2 cellular contexts compared by ENCODE assay signal in the genomic region with DNA sequence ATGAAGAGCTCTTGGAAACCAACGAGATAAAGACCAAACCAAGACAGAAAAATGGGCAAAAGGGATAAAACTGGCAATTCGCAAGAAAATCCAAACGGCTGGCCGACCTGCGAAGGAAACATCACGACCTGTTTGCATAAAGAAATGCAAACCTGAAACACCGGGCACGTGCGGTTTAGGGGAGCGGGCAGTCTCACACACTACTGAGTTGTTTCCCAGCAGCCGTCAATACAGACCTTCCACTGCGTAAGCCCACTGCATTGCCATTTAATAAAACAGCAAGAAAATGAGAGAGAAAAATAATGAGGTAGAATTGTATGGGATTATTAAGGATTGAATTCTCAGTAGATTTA.
TF ChIP-seq lines count a peak whose summit lies in the region.

No MANE protein-coding gene starts in this region.

TF ChIP-seq in SK-N-SH, 30 proteins besides CTCF, POLR2A, EP300 and RAD21 (continued from another document):
- no peak for TF ChIP-seq PBX3 (IDR thresholded peaks at IDR 0.05)

TF ChIP-seq in SK-N-SH treated with all-trans-retinoic acid at 6 μM for 48 hours, 23 proteins besides CTCF, POLR2A, EP300 and RAD21 (continued from another document):
- TF ChIP-seq RARB (CRISPR knock-in tag; IDR thresholded peaks at IDR 0.05) (no peak), CSRNP3 (CRISPR knock-in tag; IDR thresholded peaks at IDR 0.05) (no peak)
TF ChIP-seq in SK-N-SH treated with all-trans-retinoic acid at 6 μM for 48 hours: peak in this region for 0.
